ENCODE assay signal across 8 cellular contexts in the genomic region with DNA sequence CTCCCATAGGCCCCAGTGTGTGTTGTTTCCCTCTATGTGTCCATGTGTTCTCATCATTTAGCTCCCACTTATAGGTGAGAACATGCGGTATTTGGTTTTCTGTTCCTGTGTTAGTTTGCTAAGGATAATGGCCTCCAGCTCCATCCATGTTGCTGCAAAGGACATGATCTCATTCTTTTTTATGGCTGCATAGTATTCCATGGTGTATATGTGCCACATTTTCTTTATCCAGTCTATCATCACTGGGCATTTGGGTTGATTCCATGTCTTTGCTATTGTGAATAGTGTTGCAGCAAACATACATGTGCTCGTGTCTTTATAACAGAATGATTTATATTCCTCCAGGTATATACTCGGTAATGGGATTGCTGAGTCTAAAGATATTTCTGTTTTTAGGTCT. TPM values are rescaled to one million over a fixed set of nuclear protein-coding genes. Genes with fewer than 3 reads are reported as not detected.
DNase-seq lines count a peak whose midpoint lies in the region; ATAC-seq and TF ChIP-seq lines count a peak whose summit lies in the region.
"Not testable (repeated sequence)": the region's sequence is repeated elsewhere in the genome, so short reads cannot be mapped to it uniquely, and the experiment has no call there.
"Had no signal": no experiment of that assay in that cellular context is flagged by ENCODE, and none has a peak within 500 bp of the region (broad histone marks: within the 10 kb centered on the region; RNA-seq: fewer than 3 reads in every experiment).

No MANE protein-coding gene starts in this region.

- CTCF ChIA-PET in CD4-positive, alpha-beta memory T cell (lab: Charles Lee; ENCODE audit: partially characterized antibody), result interaction anchor here (0.9 to 6.0 kb wide), 10 partner anchors 8 to 238 kb away, joined by 3 to 74 read pairs (median 21); no protein-coding TSS in a partner anchor
- CTCF ChIA-PET in activated CD8-positive, alpha-beta T cell treated with anti-CD3 and anti-CD28 coated beads for 36 hours (lab: Charles Lee), result interaction anchor here (1.0 to 5.7 kb wide), 7 partner anchors 30 to 285 kb away, joined by 3 to 51 read pairs (median 6); no protein-coding TSS in a partner anchor

- not testable (repeated sequence) for H3K27ac ChIP-seq in CD4-positive, alpha-beta memory T cell (ENCODE audit: low read depth, low read length)

- H3K9me3 ChIP-seq in CD4-positive, alpha-beta memory T cell (ENCODE audit: control insufficient read depth in 1 of 2, low read length in 2 of 2); T-helper 17 cell (ENCODE audit: control insufficient read depth, low read length, poor library complexity, severe bottlenecking): not testable (repeated sequence)

- intact Hi-C loops in CD4-positive, alpha-beta memory T cell (cut with micrococcal nuclease), result loop anchor here (10.0 kb wide), 1 partner anchor 828 kb away; a partner anchor contains a TSS
- intact Hi-C loops in activated CD8-positive, alpha-beta T cell treated with anti-CD3 and anti-CD28 coated beads for 36 hours (cut with micrococcal nuclease), result loop anchor here (2.0 to 10.0 kb wide), 2 partner anchors 30 to 52 kb away; no protein-coding TSS in a partner anchor
- intact Hi-C loops in activated T-helper 2 cell treated with anti-CD3 and anti-CD28 coated beads, Interferon-gamma antibody, Interleukin-2, Interleukin-4, amounts not matched to agents 10 μg/mL and 5 μg/mL and 100 μg/mL, durations not matched to agents 14 hours and 24 hours and 36 hours (cut with micrococcal nuclease), result not testable (repeated sequence)

- H3K4me1 Mint-ChIP-seq in CD4-positive, alpha-beta memory T cell, result peaks cover 56 to 99% (median 66%) of the 10 kb centered on the region in 4 donors
- peaks cover 45 to 71% (median 68%) of the 10 kb centered on the region in 3 donors for H3K4me1 Mint-ChIP-seq in IgD-negative memory B cell
- peaks cover 75% of the 10 kb centered on the region for H3K4me1 Mint-ChIP-seq in T-helper 17 cell
- peaks cover 62% of the 10 kb centered on the region for H3K4me1 Mint-ChIP-seq in activated CD8-positive, alpha-beta T cell treated with anti-CD3 and anti-CD28 coated beads for 36 hours (ENCODE audit: low read depth)
- H3K4me1 Mint-ChIP-seq in activated T-helper 2 cell treated with anti-CD3 and anti-CD28 coated beads, Interferon-gamma antibody, Interleukin-2, Interleukin-4, amounts not matched to agents 10 μg/mL and 5 μg/mL and 100 μg/mL, durations not matched to agents 14 hours and 24 hours and 36 hours (ENCODE audit: low read depth), result peaks cover 72% of the 10 kb centered on the region
- H3K4me1 Mint-ChIP-seq in activated naive CD8-positive, alpha-beta T cell treated with anti-CD3 and anti-CD28 coated beads for 36 hours, result peaks cover 63% of the 10 kb centered on the region
- peaks cover 92% of the 10 kb centered on the region for H3K4me1 Mint-ChIP-seq in stimulated activated naive CD8-positive, alpha-beta T cell treated with anti-CD3 and anti-CD28 coated beads, Interleukin-15, Interleukin-2, amounts not matched to agents 100 ng/mL and 50 ng/mL, for 24 hours (ENCODE audit: low read depth)

- H3K36me3 ChIP-seq in CD4-positive, alpha-beta memory T cell (ENCODE audit: insufficient read depth, low read length), result not testable (repeated sequence)

- H3K27me3 Mint-ChIP-seq in CD4-positive, alpha-beta memory T cell; IgD-negative memory B cell; T-helper 17 cell; activated CD8-positive, alpha-beta T cell treated with anti-CD3 and anti-CD28 coated beads for 36 hours; activated T-helper 2 cell treated with anti-CD3 and anti-CD28 coated beads, Interferon-gamma antibody, Interleukin-2, Interleukin-4, amounts not matched to agents 10 μg/mL and 5 μg/mL and 100 μg/mL, durations not matched to agents 14 hours and 24 hours and 36 hours (ENCODE audit: low read depth); activated naive CD8-positive, alpha-beta T cell treated with anti-CD3 and anti-CD28 coated beads for 36 hours; stimulated activated naive CD8-positive, alpha-beta T cell treated with anti-CD3 and anti-CD28 coated beads, Interleukin-15, Interleukin-2, amounts not matched to agents 100 ng/mL and 50 ng/mL, for 24 hours: not testable (repeated sequence)

- not testable (repeated sequence) for H3K4me3 ChIP-seq in CD4-positive, alpha-beta memory T cell (ENCODE audit: low read length in 2 of 2)

- H3K27me3 ChIP-seq in CD4-positive, alpha-beta memory T cell (ENCODE audit: insufficient read depth, low read length), result not testable (repeated sequence)

- not testable (repeated sequence) for H3K9me3 Mint-ChIP-seq in CD4-positive, alpha-beta memory T cell; IgD-negative memory B cell; activated CD8-positive, alpha-beta T cell treated with anti-CD3 and anti-CD28 coated beads for 36 hours; activated T-helper 2 cell treated with anti-CD3 and anti-CD28 coated beads, Interferon-gamma antibody, Interleukin-2, Interleukin-4, amounts not matched to agents 10 μg/mL and 5 μg/mL and 100 μg/mL, durations not matched to agents 14 hours and 24 hours and 36 hours; activated naive CD8-positive, alpha-beta T cell treated with anti-CD3 and anti-CD28 coated beads for 36 hours; stimulated activated naive CD8-positive, alpha-beta T cell treated with anti-CD3 and anti-CD28 coated beads, Interleukin-15, Interleukin-2, amounts not matched to agents 100 ng/mL and 50 ng/mL, for 24 hours

- ATAC-seq in T-helper 17 cell; activated CD8-positive, alpha-beta T cell treated with anti-CD3 and anti-CD28 coated beads for 36 hours: not testable (repeated sequence)

- peak overlapping the region in 5 of 8 donors; percentile 26 to 69 (median 40) for H3K4me3 Mint-ChIP-seq in CD4-positive, alpha-beta memory T cell
- H3K4me3 Mint-ChIP-seq in IgD-negative memory B cell, result peak overlapping the region in 2 of 4 donors; percentile 46 to 56
- not testable (repeated sequence) for H3K4me3 Mint-ChIP-seq in T-helper 17 cell; activated T-helper 2 cell treated with anti-CD3 and anti-CD28 coated beads, Interferon-gamma antibody, Interleukin-2, Interleukin-4, amounts not matched to agents 10 μg/mL and 5 μg/mL and 100 μg/mL, durations not matched to agents 14 hours and 24 hours and 36 hours (ENCODE audit: low read depth); activated naive CD8-positive, alpha-beta T cell treated with anti-CD3 and anti-CD28 coated beads for 36 hours
- peak overlapping the region; percentile 36 for H3K4me3 Mint-ChIP-seq in activated CD8-positive, alpha-beta T cell treated with anti-CD3 and anti-CD28 coated beads for 36 hours
- peak overlapping the region; percentile 10 for H3K4me3 Mint-ChIP-seq in stimulated activated naive CD8-positive, alpha-beta T cell treated with anti-CD3 and anti-CD28 coated beads, Interleukin-15, Interleukin-2, amounts not matched to agents 100 ng/mL and 50 ng/mL, for 24 hours

- not testable (repeated sequence) for DNase-seq in CD4-positive, alpha-beta memory T cell; T-helper 17 cell; activated CD8-positive, alpha-beta T cell treated with anti-CD3 and anti-CD28 coated beads for 36 hours; activated T-helper 2 cell treated with anti-CD3 and anti-CD28 coated beads, Interferon-gamma antibody, Interleukin-2, Interleukin-4, amounts not matched to agents 10 μg/mL and 5 μg/mL and 100 μg/mL, durations not matched to agents 14 hours and 24 hours and 36 hours (ENCODE audit: low spot score); activated naive CD8-positive, alpha-beta T cell treated with anti-CD3 and anti-CD28 coated beads for 36 hours

- POLR2A ChIA-PET in CD4-positive, alpha-beta memory T cell (lab: Charles Lee; ENCODE audit: partially characterized antibody), result interaction anchor here (0.7 to 5.5 kb wide), 10 partner anchors 9 to 243 kb away, joined by 3 to 141 read pairs (median 6); a partner anchor contains a TSS
- POLR2A ChIA-PET in activated CD8-positive, alpha-beta T cell treated with anti-CD3 and anti-CD28 coated beads for 36 hours (lab: Charles Lee), result interaction anchor here (0.8 to 1.1 kb wide), 3 partner anchors 11 to 18 kb away, joined by 3 read pairs; no protein-coding TSS in a partner anchor

- peaks cover 24 to 38% of the 10 kb centered on the region in 2 donors for H3K36me3 Mint-ChIP-seq in CD4-positive, alpha-beta memory T cell
- not testable (repeated sequence) for H3K36me3 Mint-ChIP-seq in IgD-negative memory B cell
- H3K36me3 Mint-ChIP-seq in T-helper 17 cell (ENCODE audit: low read depth), result peaks cover 14% of the 10 kb centered on the region
- peaks cover 33% of the 10 kb centered on the region for H3K36me3 Mint-ChIP-seq in activated CD8-positive, alpha-beta T cell treated with anti-CD3 and anti-CD28 coated beads for 36 hours (ENCODE audit: low read depth)
- H3K36me3 Mint-ChIP-seq in activated T-helper 2 cell treated with anti-CD3 and anti-CD28 coated beads, Interferon-gamma antibody, Interleukin-2, Interleukin-4, amounts not matched to agents 10 μg/mL and 5 μg/mL and 100 μg/mL, durations not matched to agents 14 hours and 24 hours and 36 hours (ENCODE audit: low read depth), result peaks cover 42% of the 10 kb centered on the region
- H3K36me3 Mint-ChIP-seq in activated naive CD8-positive, alpha-beta T cell treated with anti-CD3 and anti-CD28 coated beads for 36 hours, result peaks cover 40% of the 10 kb centered on the region
- H3K36me3 Mint-ChIP-seq in stimulated activated naive CD8-positive, alpha-beta T cell treated with anti-CD3 and anti-CD28 coated beads, Interleukin-15, Interleukin-2, amounts not matched to agents 100 ng/mL and 50 ng/mL, for 24 hours (ENCODE audit: low read depth), result peaks cover 28% of the 10 kb centered on the region

- peak overlapping the region; percentile 78 to 100 (median 98) for H3K27ac Mint-ChIP-seq in CD4-positive, alpha-beta memory T cell
- H3K27ac Mint-ChIP-seq in IgD-negative memory B cell (peak overlapping the region in 2 of 3 donors; percentile 8 to 59), T-helper 17 cell (peak overlapping the region; percentile 100)
- peak overlapping the region; percentile 70 for H3K27ac Mint-ChIP-seq in activated CD8-positive, alpha-beta T cell treated with anti-CD3 and anti-CD28 coated beads for 36 hours
- peak overlapping the region; percentile 36 for H3K27ac Mint-ChIP-seq in activated T-helper 2 cell treated with anti-CD3 and anti-CD28 coated beads, Interferon-gamma antibody, Interleukin-2, Interleukin-4, amounts not matched to agents 10 μg/mL and 5 μg/mL and 100 μg/mL, durations not matched to agents 14 hours and 24 hours and 36 hours
- peak overlapping the region; percentile 76 for H3K27ac Mint-ChIP-seq in activated naive CD8-positive, alpha-beta T cell treated with anti-CD3 and anti-CD28 coated beads for 36 hours
- peak overlapping the region; percentile 17 for H3K27ac Mint-ChIP-seq in stimulated activated naive CD8-positive, alpha-beta T cell treated with anti-CD3 and anti-CD28 coated beads, Interleukin-15, Interleukin-2, amounts not matched to agents 100 ng/mL and 50 ng/mL, for 24 hours

- H3K4me1 ChIP-seq in CD4-positive, alpha-beta memory T cell (ENCODE audit: insufficient read depth, low read length), result peaks cover 72% of the 10 kb centered on the region

- not testable (repeated sequence) for TF ChIP-seq CTCF in activated CD8-positive, alpha-beta T cell treated with anti-CD3 and anti-CD28 coated beads for 36 hours (IDR thresholded peaks at IDR 0.05)

RNA-seq across cellular contexts. Expression of a gene that starts 2.2 kb away (rescaled TPM):
- total RNA-seq in CD4-positive, alpha-beta memory T cell, result 100 to 1,000 TPM; 269 to 287 TPM
- 100 to 1,000 TPM; 105 to 216 TPM for polyA plus RNA-seq in CD4-positive, alpha-beta memory T cell
- polyA plus RNA-seq in IgD-negative memory B cell, result 18.7 TPM
- total RNA-seq in T-helper 17 cell, result 100 to 1,000 TPM; 121 to 160 TPM
- total RNA-seq in activated CD8-positive, alpha-beta T cell treated with anti-CD3 and anti-CD28 coated beads for 36 hours, result 100 to 1,000 TPM; 107 to 112 TPM
- 179 and 186 TPM in 2 replicates for total RNA-seq in activated T-helper 2 cell treated with anti-CD3 and anti-CD28 coated beads, Interferon-gamma antibody, Interleukin-2, Interleukin-4, amounts not matched to agents 10 μg/mL and 5 μg/mL and 100 μg/mL, durations not matched to agents 14 hours and 24 hours and 36 hours
- 10 to 100 TPM; 92.6 to 95.9 TPM for total RNA-seq in activated naive CD8-positive, alpha-beta T cell treated with anti-CD3 and anti-CD28 coated beads for 36 hours
- total RNA-seq: GM23248 had no signal
- polyA plus RNA-seq: GM23248 had no signal

RNA-seq across cellular contexts. Expression of a gene that starts 33.0 kb away (rescaled TPM):
- total RNA-seq in CD4-positive, alpha-beta memory T cell, result under 1 TPM in 1 of 2 experiments, not detected in 1; 0.09 TPM
- not detected for polyA plus RNA-seq in CD4-positive, alpha-beta memory T cell
- not detected for polyA plus RNA-seq in IgD-negative memory B cell
- not detected for total RNA-seq in T-helper 17 cell
- not detected for total RNA-seq in activated CD8-positive, alpha-beta T cell treated with anti-CD3 and anti-CD28 coated beads for 36 hours
- not detected in 2 replicates for total RNA-seq in activated T-helper 2 cell treated with anti-CD3 and anti-CD28 coated beads, Interferon-gamma antibody, Interleukin-2, Interleukin-4, amounts not matched to agents 10 μg/mL and 5 μg/mL and 100 μg/mL, durations not matched to agents 14 hours and 24 hours and 36 hours
- total RNA-seq in activated naive CD8-positive, alpha-beta T cell treated with anti-CD3 and anti-CD28 coated beads for 36 hours, result not detected
- total RNA-seq: GM23248 had no signal

Comparison
In these comparisons a context has a peak if more than half of its experiments do, and no peak if none do; other contexts are left out.
1. H3K27ac Mint-ChIP-seq: peak in every context shown above with its lines; median percentile 100 in T-helper 17 cell; 98 in CD4-positive, alpha-beta memory T cell; 76 in activated naive CD8-positive, alpha-beta T cell treated with anti-CD3 and anti-CD28 coated beads for 36 hours; 70 in activated CD8-positive, alpha-beta T cell treated with anti-CD3 and anti-CD28 coated beads for 36 hours; 36 in activated T-helper 2 cell treated with anti-CD3 and anti-CD28 coated beads, Interferon-gamma antibody, Interleukin-2, Interleukin-4, amounts not matched to agents 10 μg/mL and 5 μg/mL and 100 μg/mL, durations not matched to agents 14 hours and 24 hours and 36 hours; 34 in IgD-negative memory B cell; 17 in stimulated activated naive CD8-positive, alpha-beta T cell treated with anti-CD3 and anti-CD28 coated beads, Interleukin-15, Interleukin-2, amounts not matched to agents 100 ng/mL and 50 ng/mL, for 24 hours.